9 cellular contexts compared by ENCODE assay signal in the genomic region with DNA sequence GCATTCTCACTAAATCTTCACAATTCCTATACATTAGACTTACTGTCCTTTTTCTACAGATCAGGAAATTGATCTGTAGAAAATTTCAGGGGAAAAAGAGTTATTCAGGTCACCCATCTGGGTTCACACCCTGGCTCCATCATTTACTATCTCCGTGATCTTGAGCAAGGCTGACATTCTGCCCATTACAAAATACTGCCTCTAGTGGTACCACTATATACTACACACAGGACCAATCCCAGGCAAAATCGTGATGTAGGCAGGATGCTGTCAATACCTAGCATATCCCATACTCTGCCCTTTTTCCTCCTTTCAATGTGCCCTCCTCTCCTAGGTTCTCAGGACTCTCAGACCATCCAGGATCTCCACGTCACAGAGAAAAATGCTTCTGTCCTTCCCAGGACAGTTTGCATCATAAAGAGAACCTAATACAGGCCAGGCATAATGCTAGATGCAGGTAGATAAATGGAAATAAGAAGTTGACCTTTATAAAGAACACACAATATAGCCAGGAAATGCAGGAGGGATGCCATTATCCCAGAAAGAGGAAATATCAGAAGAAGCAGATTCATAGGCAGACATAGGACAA.
DNase-seq lines count a peak whose midpoint lies in the region; ATAC-seq, FAIRE-seq and TF ChIP-seq lines count a peak whose summit lies in the region.
"Had no signal": no experiment of that assay in that cellular context is flagged by ENCODE, and none has a peak within 500 bp of the region (broad histone marks: within the 10 kb centered on the region; RNA-seq: fewer than 3 reads in every experiment).

No MANE protein-coding gene starts in this region.

- no peaks in the 10 kb centered on the region for H3K36me3 Mint-ChIP-seq in natural killer cell treated with Interleukin-12 subunit alpha and Interleukin-12 subunit beta and Interleukin-15 and Interleukin-18, amount 100 ng/mL, for 72 hours
- no peaks in the 10 kb centered on the region for H3K36me3 Mint-ChIP-seq in activated CD8-positive, alpha-beta memory T cell treated with anti-CD3 and anti-CD28 coated beads, Interleukin-2, amount 10 ng/mL, durations not matched to agents 7 days and 5 days

- FAIRE-seq in D721Med (lab: Jason Lieb, UNC) (peak; percentile 100), GM12892 (lab: Jason Lieb, UNC) (no peak)

- ATAC-seq in GM19023 (IDR thresholded peaks at IDR 0.05; ENCODE audit: unreplicated experiment), result peak; percentile 72
- ATAC-seq in HG03103 (IDR thresholded peaks at IDR 0.05; ENCODE audit: low read depth, unreplicated experiment), result peak; percentile 97
- peak; percentile 44; the same call in 1 of the 3 replicates for ATAC-seq in RWPE2 (ENCODE audit: low read depth)
- ATAC-seq in natural killer cell treated with Interleukin-12 subunit alpha and Interleukin-12 subunit beta and Interleukin-15 and Interleukin-18, amount 100 ng/mL, for 72 hours, result no peak
- no peak for ATAC-seq in activated CD8-positive, alpha-beta memory T cell treated with anti-CD3 and anti-CD28 coated beads, Interleukin-2, amount 10 ng/mL, durations not matched to agents 7 days and 5 days

- no peak for DNase-seq in D721Med (ENCODE audit: insufficient read length, low spot score)
- DNase-seq in RWPE2 (ENCODE audit: low spot score), result no peak
- DNase-seq in iris pigment epithelial cell (ENCODE audit: low read depth), result peak; percentile 17
- DNase-seq in natural killer cell treated with Interleukin-12 subunit alpha and Interleukin-12 subunit beta and Interleukin-15 and Interleukin-18, amount 100 ng/mL, for 72 hours (ENCODE audit: low spot score), result no peak
- DNase-seq in activated CD8-positive, alpha-beta memory T cell treated with anti-CD3 and anti-CD28 coated beads, Interleukin-2, amount 10 ng/mL, durations not matched to agents 7 days and 5 days, result no peak
- DNase-seq in GM12892 (ENCODE audit: insufficient read length), result no peak

- H3K27ac ChIP-seq in RWPE2 (ENCODE audit: poor library complexity, severe bottlenecking), result no peak overlapping the region
- H3K27ac ChIP-seq: parathyroid adenoma had no signal

- H3K9me3 Mint-ChIP-seq in natural killer cell treated with Interleukin-12 subunit alpha and Interleukin-12 subunit beta and Interleukin-15 and Interleukin-18, amount 100 ng/mL, for 72 hours, result peaks cover 8% of the 10 kb centered on the region
- peaks cover 3% of the 10 kb centered on the region for H3K9me3 Mint-ChIP-seq in activated CD8-positive, alpha-beta memory T cell treated with anti-CD3 and anti-CD28 coated beads, Interleukin-2, amount 10 ng/mL, durations not matched to agents 7 days and 5 days (ENCODE audit: low read depth)

- peak; percentile 65 for TF ChIP-seq CTCF in D721Med (IDR thresholded peaks at IDR 0.05; ENCODE audit: insufficient read depth, missing control alignments)
- peak; percentile 58 for TF ChIP-seq CTCF in RWPE2 (IDR thresholded peaks at IDR 0.05; ENCODE audit: poor library complexity, severe bottlenecking)

- no peak overlapping the region for H3K27ac Mint-ChIP-seq in natural killer cell treated with Interleukin-12 subunit alpha and Interleukin-12 subunit beta and Interleukin-15 and Interleukin-18, amount 100 ng/mL, for 72 hours
- no peak overlapping the region for H3K27ac Mint-ChIP-seq in activated CD8-positive, alpha-beta memory T cell treated with anti-CD3 and anti-CD28 coated beads, Interleukin-2, amount 10 ng/mL, durations not matched to agents 7 days and 5 days

- no peaks in the 10 kb centered on the region for H3K4me1 ChIP-seq in RWPE2 (ENCODE audit: insufficient read depth, poor library complexity, severe bottlenecking)
- H3K4me1 ChIP-seq: parathyroid adenoma had no signal

- H3K4me1 Mint-ChIP-seq in natural killer cell treated with Interleukin-12 subunit alpha and Interleukin-12 subunit beta and Interleukin-15 and Interleukin-18, amount 100 ng/mL, for 72 hours (ENCODE audit: low read depth in 2 of 2), result no peaks in the 10 kb centered on the region
- H3K4me1 Mint-ChIP-seq in activated CD8-positive, alpha-beta memory T cell treated with anti-CD3 and anti-CD28 coated beads, Interleukin-2, amount 10 ng/mL, durations not matched to agents 7 days and 5 days, result no peaks in the 10 kb centered on the region

- H3K36me3 ChIP-seq in RWPE2 (ENCODE audit: low read depth), result no peaks in the 10 kb centered on the region

- H3K4me3 Mint-ChIP-seq in natural killer cell treated with Interleukin-12 subunit alpha and Interleukin-12 subunit beta and Interleukin-15 and Interleukin-18, amount 100 ng/mL, for 72 hours, result no peak overlapping the region
- no peak overlapping the region for H3K4me3 Mint-ChIP-seq in activated CD8-positive, alpha-beta memory T cell treated with anti-CD3 and anti-CD28 coated beads, Interleukin-2, amount 10 ng/mL, durations not matched to agents 7 days and 5 days

- H3K27me3 ChIP-seq in RWPE2 (ENCODE audit: insufficient read depth, poor library complexity, severe bottlenecking), result no peaks in the 10 kb centered on the region

- no peaks in the 10 kb centered on the region for H3K27me3 Mint-ChIP-seq in natural killer cell treated with Interleukin-12 subunit alpha and Interleukin-12 subunit beta and Interleukin-15 and Interleukin-18, amount 100 ng/mL, for 72 hours
- H3K27me3 Mint-ChIP-seq in activated CD8-positive, alpha-beta memory T cell treated with anti-CD3 and anti-CD28 coated beads, Interleukin-2, amount 10 ng/mL, durations not matched to agents 7 days and 5 days, result no peaks in the 10 kb centered on the region

- CTCF ChIA-PET in activated CD8-positive, alpha-beta memory T cell treated with anti-CD3 and anti-CD28 coated beads, Interleukin-2, amount 10 ng/mL, durations not matched to agents 7 days and 5 days (lab: Charles Lee), result no interaction called here

- H3K9me3 ChIP-seq in RWPE2 (ENCODE audit: severe bottlenecking), result no peaks in the 10 kb centered on the region

- no peak for TF ChIP-seq POLR2A in GM12892 (IDR thresholded peaks at IDR 0.05; ENCODE audit: low read depth, low read length)

- no peak overlapping the region for H3K4me3 ChIP-seq in RWPE2 (ENCODE audit: severe bottlenecking)

Comparison
In these comparisons a context has a peak if more than half of its experiments do, and no peak if none do; other contexts are left out.
1. ATAC-seq: peak in GM19023 (single experiment), HG03103 (single experiment) and RWPE2 (single experiment); none in natural killer cell treated with Interleukin-12 subunit alpha and Interleukin-12 subunit beta and Interleukin-15 and Interleukin-18, amount 100 ng/mL, for 72 hours (0 of 2) and activated CD8-positive, alpha-beta memory T cell treated with anti-CD3 and anti-CD28 coated beads, Interleukin-2, amount 10 ng/mL, durations not matched to agents 7 days and 5 days (single experiment).